1 cellular context compared by ENCODE assay signal in the genomic region with DNA sequence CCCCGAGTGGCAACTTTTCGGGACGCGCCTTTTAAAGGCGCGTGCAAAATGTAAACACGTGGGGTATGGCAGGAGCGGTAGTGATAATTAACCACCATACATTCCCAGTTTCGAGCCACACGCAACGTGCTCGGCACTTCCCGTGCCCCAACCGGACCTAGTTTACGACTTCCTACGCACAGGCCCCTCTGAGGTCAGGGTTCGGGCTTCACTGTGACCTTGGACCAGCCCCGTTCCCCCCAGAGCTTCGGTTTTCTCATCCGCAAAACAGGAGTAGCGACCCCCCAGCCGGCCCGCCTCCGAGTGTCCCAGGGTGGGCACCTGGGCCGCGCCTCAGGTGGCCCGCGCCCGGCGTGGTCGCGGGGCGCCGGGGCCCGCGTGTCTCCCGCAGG.
TF ChIP-seq lines count a peak whose summit lies in the region.

No MANE protein-coding gene starts in this region.

TF ChIP-seq in K562, 482 proteins besides CTCF, POLR2A, EP300 and RAD21 (continued from another document and continues in another):
- TF ChIP-seq, protein P1, sequence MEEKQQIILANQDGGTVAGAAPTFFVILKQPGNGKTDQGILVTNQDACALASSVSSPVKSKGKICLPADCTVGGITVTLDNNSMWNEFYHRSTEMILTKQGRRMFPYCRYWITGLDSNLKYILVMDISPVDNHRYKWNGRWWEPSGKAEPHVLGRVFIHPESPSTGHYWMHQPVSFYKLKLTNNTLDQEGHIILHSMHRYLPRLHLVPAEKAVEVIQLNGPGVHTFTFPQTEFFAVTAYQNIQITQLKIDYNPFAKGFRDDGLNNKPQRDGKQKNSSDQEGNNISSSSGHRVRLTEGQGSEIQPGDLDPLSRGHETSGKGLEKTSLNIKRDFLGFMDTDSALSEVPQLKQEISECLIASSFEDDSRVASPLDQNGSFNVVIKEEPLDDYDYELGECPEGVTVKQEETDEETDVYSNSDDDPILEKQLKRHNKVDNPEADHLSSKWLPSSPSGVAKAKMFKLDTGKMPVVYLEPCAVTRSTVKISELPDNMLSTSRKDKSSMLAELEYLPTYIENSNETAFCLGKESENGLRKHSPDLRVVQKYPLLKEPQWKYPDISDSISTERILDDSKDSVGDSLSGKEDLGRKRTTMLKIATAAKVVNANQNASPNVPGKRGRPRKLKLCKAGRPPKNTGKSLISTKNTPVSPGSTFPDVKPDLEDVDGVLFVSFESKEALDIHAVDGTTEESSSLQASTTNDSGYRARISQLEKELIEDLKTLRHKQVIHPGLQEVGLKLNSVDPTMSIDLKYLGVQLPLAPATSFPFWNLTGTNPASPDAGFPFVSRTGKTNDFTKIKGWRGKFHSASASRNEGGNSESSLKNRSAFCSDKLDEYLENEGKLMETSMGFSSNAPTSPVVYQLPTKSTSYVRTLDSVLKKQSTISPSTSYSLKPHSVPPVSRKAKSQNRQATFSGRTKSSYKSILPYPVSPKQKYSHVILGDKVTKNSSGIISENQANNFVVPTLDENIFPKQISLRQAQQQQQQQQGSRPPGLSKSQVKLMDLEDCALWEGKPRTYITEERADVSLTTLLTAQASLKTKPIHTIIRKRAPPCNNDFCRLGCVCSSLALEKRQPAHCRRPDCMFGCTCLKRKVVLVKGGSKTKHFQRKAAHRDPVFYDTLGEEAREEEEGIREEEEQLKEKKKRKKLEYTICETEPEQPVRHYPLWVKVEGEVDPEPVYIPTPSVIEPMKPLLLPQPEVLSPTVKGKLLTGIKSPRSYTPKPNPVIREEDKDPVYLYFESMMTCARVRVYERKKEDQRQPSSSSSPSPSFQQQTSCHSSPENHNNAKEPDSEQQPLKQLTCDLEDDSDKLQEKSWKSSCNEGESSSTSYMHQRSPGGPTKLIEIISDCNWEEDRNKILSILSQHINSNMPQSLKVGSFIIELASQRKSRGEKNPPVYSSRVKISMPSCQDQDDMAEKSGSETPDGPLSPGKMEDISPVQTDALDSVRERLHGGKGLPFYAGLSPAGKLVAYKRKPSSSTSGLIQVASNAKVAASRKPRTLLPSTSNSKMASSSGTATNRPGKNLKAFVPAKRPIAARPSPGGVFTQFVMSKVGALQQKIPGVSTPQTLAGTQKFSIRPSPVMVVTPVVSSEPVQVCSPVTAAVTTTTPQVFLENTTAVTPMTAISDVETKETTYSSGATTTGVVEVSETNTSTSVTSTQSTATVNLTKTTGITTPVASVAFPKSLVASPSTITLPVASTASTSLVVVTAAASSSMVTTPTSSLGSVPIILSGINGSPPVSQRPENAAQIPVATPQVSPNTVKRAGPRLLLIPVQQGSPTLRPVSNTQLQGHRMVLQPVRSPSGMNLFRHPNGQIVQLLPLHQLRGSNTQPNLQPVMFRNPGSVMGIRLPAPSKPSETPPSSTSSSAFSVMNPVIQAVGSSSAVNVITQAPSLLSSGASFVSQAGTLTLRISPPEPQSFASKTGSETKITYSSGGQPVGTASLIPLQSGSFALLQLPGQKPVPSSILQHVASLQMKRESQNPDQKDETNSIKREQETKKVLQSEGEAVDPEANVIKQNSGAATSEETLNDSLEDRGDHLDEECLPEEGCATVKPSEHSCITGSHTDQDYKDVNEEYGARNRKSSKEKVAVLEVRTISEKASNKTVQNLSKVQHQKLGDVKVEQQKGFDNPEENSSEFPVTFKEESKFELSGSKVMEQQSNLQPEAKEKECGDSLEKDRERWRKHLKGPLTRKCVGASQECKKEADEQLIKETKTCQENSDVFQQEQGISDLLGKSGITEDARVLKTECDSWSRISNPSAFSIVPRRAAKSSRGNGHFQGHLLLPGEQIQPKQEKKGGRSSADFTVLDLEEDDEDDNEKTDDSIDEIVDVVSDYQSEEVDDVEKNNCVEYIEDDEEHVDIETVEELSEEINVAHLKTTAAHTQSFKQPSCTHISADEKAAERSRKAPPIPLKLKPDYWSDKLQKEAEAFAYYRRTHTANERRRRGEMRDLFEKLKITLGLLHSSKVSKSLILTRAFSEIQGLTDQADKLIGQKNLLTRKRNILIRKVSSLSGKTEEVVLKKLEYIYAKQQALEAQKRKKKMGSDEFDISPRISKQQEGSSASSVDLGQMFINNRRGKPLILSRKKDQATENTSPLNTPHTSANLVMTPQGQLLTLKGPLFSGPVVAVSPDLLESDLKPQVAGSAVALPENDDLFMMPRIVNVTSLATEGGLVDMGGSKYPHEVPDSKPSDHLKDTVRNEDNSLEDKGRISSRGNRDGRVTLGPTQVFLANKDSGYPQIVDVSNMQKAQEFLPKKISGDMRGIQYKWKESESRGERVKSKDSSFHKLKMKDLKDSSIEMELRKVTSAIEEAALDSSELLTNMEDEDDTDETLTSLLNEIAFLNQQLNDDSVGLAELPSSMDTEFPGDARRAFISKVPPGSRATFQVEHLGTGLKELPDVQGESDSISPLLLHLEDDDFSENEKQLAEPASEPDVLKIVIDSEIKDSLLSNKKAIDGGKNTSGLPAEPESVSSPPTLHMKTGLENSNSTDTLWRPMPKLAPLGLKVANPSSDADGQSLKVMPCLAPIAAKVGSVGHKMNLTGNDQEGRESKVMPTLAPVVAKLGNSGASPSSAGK (IDR thresholded peaks at IDR 0.05), result peak; percentile 76
- TF ChIP-seq TRIM28 (IDR thresholded peaks at IDR 0.05) (no peak), PYGO2 (tag; IDR thresholded peaks at IDR 0.05) (no peak), CHAMP1 (IDR thresholded peaks at IDR 0.05) (no peak), MNT (conservative IDR thresholded peaks at IDR 0.05) (peak; percentile 95 to 98), ZKSCAN8 (CRISPR knock-in tag; IDR thresholded peaks at IDR 0.05) (peak; percentile 38; the same call in 1 of the 2 replicates), FOXK1 (CRISPR knock-in tag; IDR thresholded peaks at IDR 0.05; ENCODE audit: borderline replicate concordance) (peak; percentile 52; the same call in 1 of the 2 replicates), ZNF395 (CRISPR knock-in tag; IDR thresholded peaks at IDR 0.05) (0 out of 2 replicates have a peak, but pooled peaks have one; percentile 84), NELFE (IDR thresholded peaks at IDR 0.05; ENCODE audit: insufficient read depth, insufficient read length) (no peak), ETS2 (tag; IDR thresholded peaks at IDR 0.05; ENCODE audit: borderline replicate concordance, poor library complexity, severe bottlenecking) (no peak), MXI1 (IDR thresholded peaks at IDR 0.05; ENCODE audit: low read depth, low read length) (peak; percentile 91), ZC3H8 (IDR thresholded peaks at IDR 0.05) (no peak), ZNF512 (tag; IDR thresholded peaks at IDR 0.05) (no peak), HNRNPUL1 (IDR thresholded peaks at IDR 0.05; ENCODE audit: low read length) (no peak), ZBTB9 (CRISPR knock-in tag; IDR thresholded peaks at IDR 0.05) (no peak), REST (CRISPR knock-in tag; IDR thresholded peaks at IDR 0.05; ENCODE audit: low read depth) (no peak)
- TF ChIP-seq, protein P2, sequence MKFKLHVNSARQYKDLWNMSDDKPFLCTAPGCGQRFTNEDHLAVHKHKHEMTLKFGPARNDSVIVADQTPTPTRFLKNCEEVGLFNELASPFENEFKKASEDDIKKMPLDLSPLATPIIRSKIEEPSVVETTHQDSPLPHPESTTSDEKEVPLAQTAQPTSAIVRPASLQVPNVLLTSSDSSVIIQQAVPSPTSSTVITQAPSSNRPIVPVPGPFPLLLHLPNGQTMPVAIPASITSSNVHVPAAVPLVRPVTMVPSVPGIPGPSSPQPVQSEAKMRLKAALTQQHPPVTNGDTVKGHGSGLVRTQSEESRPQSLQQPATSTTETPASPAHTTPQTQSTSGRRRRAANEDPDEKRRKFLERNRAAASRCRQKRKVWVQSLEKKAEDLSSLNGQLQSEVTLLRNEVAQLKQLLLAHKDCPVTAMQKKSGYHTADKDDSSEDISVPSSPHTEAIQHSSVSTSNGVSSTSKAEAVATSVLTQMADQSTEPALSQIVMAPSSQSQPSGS (CRISPR knock-in tag; IDR thresholded peaks at IDR 0.05), result 0 out of 2 replicates have a peak, but pooled peaks have one; percentile 55
- TF ChIP-seq, protein P3, sequence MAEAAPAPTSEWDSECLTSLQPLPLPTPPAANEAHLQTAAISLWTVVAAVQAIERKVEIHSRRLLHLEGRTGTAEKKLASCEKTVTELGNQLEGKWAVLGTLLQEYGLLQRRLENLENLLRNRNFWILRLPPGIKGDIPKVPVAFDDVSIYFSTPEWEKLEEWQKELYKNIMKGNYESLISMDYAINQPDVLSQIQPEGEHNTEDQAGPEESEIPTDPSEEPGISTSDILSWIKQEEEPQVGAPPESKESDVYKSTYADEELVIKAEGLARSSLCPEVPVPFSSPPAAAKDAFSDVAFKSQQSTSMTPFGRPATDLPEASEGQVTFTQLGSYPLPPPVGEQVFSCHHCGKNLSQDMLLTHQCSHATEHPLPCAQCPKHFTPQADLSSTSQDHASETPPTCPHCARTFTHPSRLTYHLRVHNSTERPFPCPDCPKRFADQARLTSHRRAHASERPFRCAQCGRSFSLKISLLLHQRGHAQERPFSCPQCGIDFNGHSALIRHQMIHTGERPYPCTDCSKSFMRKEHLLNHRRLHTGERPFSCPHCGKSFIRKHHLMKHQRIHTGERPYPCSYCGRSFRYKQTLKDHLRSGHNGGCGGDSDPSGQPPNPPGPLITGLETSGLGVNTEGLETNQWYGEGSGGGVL (CRISPR knock-in tag; IDR thresholded peaks at IDR 0.05), result no peak
